Comparison of ENCODE assay signal across 9 cellular contexts in genomic region chr6:135667694-135668455, GRCh38.
DNase-seq lines count a peak whose midpoint lies in the region; ATAC-seq and TF ChIP-seq lines count a peak whose summit lies in the region.
"Had no signal": no experiment of that assay in that cellular context is flagged by ENCODE, and none has a peak within 500 bp of the region (broad histone marks: within the 10 kb centered on the region; RNA-seq: fewer than 3 reads in every experiment).

No MANE protein-coding gene starts in this region.

- no peaks in the 10 kb centered on the region for H3K79me2 ChIP-seq in parathyroid adenoma

- TF ChIP-seq CTCF in foreskin fibroblast (IDR thresholded peaks at IDR 0.05; ENCODE audit: low read depth, low read length) (no peak), parathyroid adenoma (IDR thresholded peaks at IDR 0.05) (no peak)

- no peak overlapping the region for H3K9ac ChIP-seq in parathyroid adenoma

- H3K27me3 ChIP-seq in parathyroid adenoma (ENCODE audit: control insufficient read depth, insufficient read depth, low read length) = no peaks in the 10 kb centered on the region

- H3K4me2 ChIP-seq in parathyroid adenoma (ENCODE audit: low read length) = no peak overlapping the region

- DNase-seq in GM04503 (ENCODE audit: low read depth) = peak; percentile 39
- DNase-seq in NCI-H69 (lab: John Stamatoyannopoulos, UW) = peak; percentile 91
- peak; percentile 47 to 81 for DNase-seq in foreskin fibroblast
- DNase-seq in T-helper 1 cell = no peak
- no peak for DNase-seq in activated T-cell treated with anti-CD3 and anti-CD28 coated beads, Interleukin-2, amount 50 U/mL, for 1 hour

- H3K27ac ChIP-seq in parathyroid adenoma = no peak overlapping the region

- H2AFZ ChIP-seq in parathyroid adenoma = peak overlapping the region; percentile 39

- no peaks in the 10 kb centered on the region for H3K4me1 ChIP-seq in parathyroid adenoma

- ATAC-seq in HG02678 (IDR thresholded peaks at IDR 0.05; ENCODE audit: unreplicated experiment) (no peak), GM19035 (IDR thresholded peaks at IDR 0.05; ENCODE audit: unreplicated experiment) (no peak)

- H3K36me3 ChIP-seq in parathyroid adenoma (ENCODE audit: control insufficient read depth, insufficient read depth, low read length) = no peaks in the 10 kb centered on the region

- no peaks in the 10 kb centered on the region for H3K9me3 ChIP-seq in parathyroid adenoma (ENCODE audit: control insufficient read depth, low read length)

- H3K4me3 ChIP-seq in foreskin fibroblast (ENCODE audit: low read depth in 1 of 2, low read length in 2 of 2) (peak overlapping the region; percentile 0 to 15), parathyroid adenoma (ENCODE audit: low read depth, low read length) (no peak overlapping the region)
- H3K4me3 ChIP-seq: skin epidermis had no signal

Comparison
In these comparisons a context has a peak if more than half of its experiments do, and no peak if none do; other contexts are left out.
1. DNase-seq: peak in GM04503 (single experiment), NCI-H69 (single experiment) and foreskin fibroblast (2 of 2); none in T-helper 1 cell (0 of 5) and activated T-cell treated with anti-CD3 and anti-CD28 coated beads, Interleukin-2, amount 50 U/mL, for 1 hour (single experiment).